ENCODE assay signal across 8 cellular contexts in the genomic region with DNA sequence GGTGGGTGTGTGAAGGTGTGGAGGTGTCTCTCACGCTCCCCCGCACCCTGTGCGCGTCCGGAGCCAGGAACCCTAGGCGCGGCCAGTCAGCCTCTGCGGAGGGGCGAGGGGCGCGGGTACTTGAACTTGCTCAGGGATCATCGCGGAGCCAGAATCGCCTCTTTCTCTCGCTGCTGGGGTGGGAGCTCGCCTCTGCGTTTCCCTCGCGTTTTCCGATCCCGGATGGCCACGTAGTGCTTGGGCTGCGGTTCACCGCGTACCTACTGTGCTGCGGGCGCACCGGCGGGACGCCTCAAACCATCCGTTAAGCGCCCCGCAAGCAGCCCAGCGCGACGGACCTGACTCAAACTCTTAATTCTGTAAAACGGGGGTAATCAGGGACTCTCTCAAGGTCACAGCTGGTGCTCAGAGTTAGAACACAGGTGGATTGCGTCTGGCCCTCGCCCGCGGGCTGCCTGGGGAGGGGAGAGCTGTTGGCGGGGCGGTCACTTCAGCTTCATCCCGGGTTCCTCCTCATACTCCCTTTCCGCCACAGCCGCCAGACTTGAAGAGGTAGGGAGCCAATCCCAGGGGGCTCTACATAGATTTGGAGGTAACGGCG. TPM values are rescaled to one million over a fixed set of nuclear protein-coding genes. Genes with fewer than 3 reads are reported as not detected.
A peak's percentile ranks its signal among the peaks of the same experiment; 100 is the strongest.
DNase-seq lines count a peak whose midpoint lies in the region; ATAC-seq and TF ChIP-seq lines count a peak whose summit lies in the region.

No MANE protein-coding gene starts in this region.

- no peak overlapping the region for H3K27ac ChIP-seq in Panc1 (ENCODE audit: low read length)
- no peak overlapping the region for H3K27ac ChIP-seq in trophoblast cell (ENCODE audit: low read depth, low read length)

- ATAC-seq in Panc1 (peak; percentile 35), HG03439 (IDR thresholded peaks at IDR 0.05; ENCODE audit: unreplicated experiment) (no peak)

- BruUV-seq in Panc1 (replicated peaks; lab: Mats Ljungman, UMichigan), result no TSS peak

- H3K4me2 ChIP-seq in trophoblast cell (ENCODE audit: low read length), result peak overlapping the region; percentile 99

- CTCF ChIA-PET in Panc1 (lab: Charles Lee), result no interaction called here

- H2AFZ ChIP-seq in trophoblast cell (ENCODE audit: insufficient read depth, low read length, poor library complexity), result peak overlapping the region; percentile 67

- in situ Hi-C loops in Panc1 (cut with HindIII; ENCODE audit: low pct_unique_long_range_greater_than_20kb, low sequenced_read_pairs), result no loop called here

- H3K18ac ChIP-seq in trophoblast cell (ENCODE audit: low read length), result no peak overlapping the region

- H3K27me3 ChIP-seq in Panc1 (ENCODE audit: control insufficient read depth, insufficient read depth, low read length) (no peaks in the 10 kb centered on the region; the same call in 1 of the 2 replicates), trophoblast cell (ENCODE audit: insufficient read depth, low read length) (peaks cover 41% of the 10 kb centered on the region)

- H2AK5ac ChIP-seq in trophoblast cell (ENCODE audit: low read length), result no peak overlapping the region

- peak overlapping the region; percentile 42 to 47 for H3K4me3 ChIP-seq in Panc1 (ENCODE audit: low read depth in 2 of 2, low read length in 2 of 2)
- H3K4me3 ChIP-seq in foreskin fibroblast (ENCODE audit: low read depth in 1 of 2, low read length in 2 of 2), result peak overlapping the region; percentile 39 to 41
- H3K4me3 ChIP-seq in trophoblast cell (ENCODE audit: low read depth, low read length), result peak overlapping the region; percentile 75

- no peak overlapping the region for H3K4ac ChIP-seq in trophoblast cell (ENCODE audit: low read depth, low read length)

- no peak overlapping the region for H4K91ac ChIP-seq in trophoblast cell (ENCODE audit: low read depth, low read length)

- H2BK120ac ChIP-seq in trophoblast cell (ENCODE audit: insufficient read depth, low read length, poor library complexity), result no peak overlapping the region

- DNase-seq in NCI-H748 (lab: John Stamatoyannopoulos, UW; ENCODE audit: unreplicated experiment), result peak; percentile 33
- DNase-seq in NCI-H748 treated with DMSO at 0.1 percent for 48 hours (lab: John Stamatoyannopoulos, UW), result no peak
- DNase-seq in Panc1 (ENCODE audit: low read depth, low spot score), result no peak
- peak in 1 of 2 donors; percentile 23 for DNase-seq in foreskin fibroblast
- DNase-seq in trophoblast cell, result no peak
- no peak for DNase-seq in stimulated activated CD4-positive, alpha-beta T cell treated with anti-CD3 and anti-CD28 coated beads, Interleukin-4, amount 100 ng/mL, for 24 hours
- DNase-seq in hepatic stellate cell (ENCODE audit: low spot score), result no peak

- H3K79me2 ChIP-seq in trophoblast cell (ENCODE audit: control insufficient read depth, insufficient read depth, low read length, poor library complexity), result no peaks in the 10 kb centered on the region

- H2BK12ac ChIP-seq in trophoblast cell (ENCODE audit: low read length), result no peak overlapping the region

- H3K79me1 ChIP-seq in trophoblast cell (ENCODE audit: low read length), result no peaks in the 10 kb centered on the region

- no peak overlapping the region for H2BK5ac ChIP-seq in trophoblast cell (ENCODE audit: low read depth, low read length, poor library complexity)

- H3K9me3 ChIP-seq in Panc1 (ENCODE audit: control insufficient read depth, insufficient read depth, low read depth, low read length), result no peaks in the 10 kb centered on the region
- peaks cover 6% of the 10 kb centered on the region for H3K9me3 ChIP-seq in trophoblast cell (ENCODE audit: insufficient read depth, low read depth, low read length)

- WGBS in trophoblast cell (ENCODE audit: extremely low coverage, insufficient coverage, insufficient read length), result no CpG with 5 or more reads among the region's 48 CpGs

- H3K36me3 ChIP-seq in Panc1 (ENCODE audit: control insufficient read depth, insufficient read depth, low read length), result no peaks in the 10 kb centered on the region
- no peaks in the 10 kb centered on the region for H3K36me3 ChIP-seq in trophoblast cell (ENCODE audit: control insufficient read depth in 1 of 2, insufficient read depth in 2 of 2, low read length in 2 of 2)

- TF ChIP-seq CTCF in Panc1 (IDR thresholded peaks at IDR 0.05) (no peak), foreskin fibroblast (IDR thresholded peaks at IDR 0.05; ENCODE audit: low read depth, low read length) (no peak)

- H3K23ac ChIP-seq in trophoblast cell (ENCODE audit: low read length), result no peak overlapping the region

- intact Hi-C loops in Panc1 (cut with micrococcal nuclease; ENCODE audit: unreplicated experiment), result loop anchor here (10.0 kb wide), 1 partner anchor 365 kb away; no protein-coding TSS in a partner anchor

- POLR2A ChIA-PET in Panc1 (lab: Charles Lee), result no interaction called here

- no peaks in the 10 kb centered on the region for H3K4me1 ChIP-seq in Panc1 (ENCODE audit: control insufficient read depth, insufficient read depth, low read length)
- peaks cover 7 to 8% of the 10 kb centered on the region in 2 experiments for H3K4me1 ChIP-seq in trophoblast cell (ENCODE audit: control insufficient read depth in 1 of 2, insufficient read depth in 2 of 2, low read length in 2 of 2)

- H3K9ac ChIP-seq in trophoblast cell (ENCODE audit: low read length), result no peak overlapping the region

- H3K14ac ChIP-seq in trophoblast cell (ENCODE audit: low read length), result no peak overlapping the region

- H4K8ac ChIP-seq in trophoblast cell (ENCODE audit: low read depth, low read length), result no peak overlapping the region

- no peak overlapping the region for H4K12ac ChIP-seq in trophoblast cell (ENCODE audit: low read depth, low read length)

RNA-seq across cellular contexts. Expression of a gene that starts 0.7 kb away (rescaled TPM):
- 0.59 TPM for total RNA-seq in Panc1 (2021; ENCODE audit: unreplicated experiment)
- polyA plus RNA-seq in Panc1 (2012; ENCODE audit: insufficient read length), result 0.75 TPM
- polyA plus RNA-seq in trophoblast cell (2013), result 0.01 TPM in 2 replicates
